2 cellular contexts compared by ENCODE assay signal in the genomic region with DNA sequence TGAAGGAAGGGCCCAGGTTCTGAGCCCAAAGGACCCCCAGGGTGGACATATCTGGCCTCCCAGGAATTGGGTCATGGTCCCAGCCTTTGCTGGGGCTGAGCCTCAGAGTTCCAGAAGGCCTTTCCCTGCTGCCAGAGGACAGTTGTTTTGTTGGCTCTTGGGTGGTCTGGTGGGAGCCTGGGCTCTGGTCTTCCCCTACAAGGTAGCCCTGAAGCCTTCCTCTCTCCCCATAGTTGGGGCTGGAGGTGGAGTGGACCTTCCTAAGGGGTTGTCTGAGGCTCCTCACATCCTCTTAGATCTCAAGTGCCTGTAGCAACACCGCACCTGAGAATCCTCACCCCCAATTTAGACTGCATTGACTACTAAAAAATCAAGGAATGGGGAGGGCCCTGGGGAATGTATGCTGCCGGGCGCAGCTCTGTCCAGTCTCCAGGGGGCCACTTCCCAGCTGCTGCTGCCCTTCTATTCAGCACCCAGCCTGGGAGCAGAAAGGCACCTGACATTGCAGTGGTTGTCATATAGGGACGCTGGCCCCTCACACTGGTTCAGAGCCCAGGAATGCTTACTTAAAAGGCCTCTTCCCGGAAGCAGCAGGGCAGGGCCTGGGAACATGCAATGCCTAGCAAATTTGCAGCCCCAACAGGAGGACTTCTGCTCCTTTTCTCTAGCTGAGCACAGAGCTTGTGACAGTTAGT.
TF ChIP-seq lines count a peak whose summit lies in the region.

No MANE protein-coding gene starts in this region.

TF ChIP-seq in IMR-90, 13 proteins besides CTCF, POLR2A, EP300 and RAD21:
- TF ChIP-seq MXI1 (IDR thresholded peaks at IDR 0.05; ENCODE audit: borderline replicate concordance, low read depth, low read length) (no peak), RCOR1 (IDR thresholded peaks at IDR 0.05; ENCODE audit: insufficient replicate concordance, low read length) (no peak), FOS (IDR thresholded peaks at IDR 0.05; ENCODE audit: low read depth, low read length) (no peak), CEBPB (IDR thresholded peaks at IDR 0.05; ENCODE audit: low read depth, low read length) (no peak), SMC3 (IDR thresholded peaks at IDR 0.05; ENCODE audit: low read depth, low read length) (no peak), RFX5 (IDR thresholded peaks at IDR 0.05; ENCODE audit: low read depth, low read length) (no peak), MAFK (IDR thresholded peaks at IDR 0.05; ENCODE audit: low read depth, low read length) (no peak)

TF ChIP-seq in H1, 55 proteins besides CTCF, POLR2A, EP300 and RAD21:
- TF ChIP-seq, protein P1, sequence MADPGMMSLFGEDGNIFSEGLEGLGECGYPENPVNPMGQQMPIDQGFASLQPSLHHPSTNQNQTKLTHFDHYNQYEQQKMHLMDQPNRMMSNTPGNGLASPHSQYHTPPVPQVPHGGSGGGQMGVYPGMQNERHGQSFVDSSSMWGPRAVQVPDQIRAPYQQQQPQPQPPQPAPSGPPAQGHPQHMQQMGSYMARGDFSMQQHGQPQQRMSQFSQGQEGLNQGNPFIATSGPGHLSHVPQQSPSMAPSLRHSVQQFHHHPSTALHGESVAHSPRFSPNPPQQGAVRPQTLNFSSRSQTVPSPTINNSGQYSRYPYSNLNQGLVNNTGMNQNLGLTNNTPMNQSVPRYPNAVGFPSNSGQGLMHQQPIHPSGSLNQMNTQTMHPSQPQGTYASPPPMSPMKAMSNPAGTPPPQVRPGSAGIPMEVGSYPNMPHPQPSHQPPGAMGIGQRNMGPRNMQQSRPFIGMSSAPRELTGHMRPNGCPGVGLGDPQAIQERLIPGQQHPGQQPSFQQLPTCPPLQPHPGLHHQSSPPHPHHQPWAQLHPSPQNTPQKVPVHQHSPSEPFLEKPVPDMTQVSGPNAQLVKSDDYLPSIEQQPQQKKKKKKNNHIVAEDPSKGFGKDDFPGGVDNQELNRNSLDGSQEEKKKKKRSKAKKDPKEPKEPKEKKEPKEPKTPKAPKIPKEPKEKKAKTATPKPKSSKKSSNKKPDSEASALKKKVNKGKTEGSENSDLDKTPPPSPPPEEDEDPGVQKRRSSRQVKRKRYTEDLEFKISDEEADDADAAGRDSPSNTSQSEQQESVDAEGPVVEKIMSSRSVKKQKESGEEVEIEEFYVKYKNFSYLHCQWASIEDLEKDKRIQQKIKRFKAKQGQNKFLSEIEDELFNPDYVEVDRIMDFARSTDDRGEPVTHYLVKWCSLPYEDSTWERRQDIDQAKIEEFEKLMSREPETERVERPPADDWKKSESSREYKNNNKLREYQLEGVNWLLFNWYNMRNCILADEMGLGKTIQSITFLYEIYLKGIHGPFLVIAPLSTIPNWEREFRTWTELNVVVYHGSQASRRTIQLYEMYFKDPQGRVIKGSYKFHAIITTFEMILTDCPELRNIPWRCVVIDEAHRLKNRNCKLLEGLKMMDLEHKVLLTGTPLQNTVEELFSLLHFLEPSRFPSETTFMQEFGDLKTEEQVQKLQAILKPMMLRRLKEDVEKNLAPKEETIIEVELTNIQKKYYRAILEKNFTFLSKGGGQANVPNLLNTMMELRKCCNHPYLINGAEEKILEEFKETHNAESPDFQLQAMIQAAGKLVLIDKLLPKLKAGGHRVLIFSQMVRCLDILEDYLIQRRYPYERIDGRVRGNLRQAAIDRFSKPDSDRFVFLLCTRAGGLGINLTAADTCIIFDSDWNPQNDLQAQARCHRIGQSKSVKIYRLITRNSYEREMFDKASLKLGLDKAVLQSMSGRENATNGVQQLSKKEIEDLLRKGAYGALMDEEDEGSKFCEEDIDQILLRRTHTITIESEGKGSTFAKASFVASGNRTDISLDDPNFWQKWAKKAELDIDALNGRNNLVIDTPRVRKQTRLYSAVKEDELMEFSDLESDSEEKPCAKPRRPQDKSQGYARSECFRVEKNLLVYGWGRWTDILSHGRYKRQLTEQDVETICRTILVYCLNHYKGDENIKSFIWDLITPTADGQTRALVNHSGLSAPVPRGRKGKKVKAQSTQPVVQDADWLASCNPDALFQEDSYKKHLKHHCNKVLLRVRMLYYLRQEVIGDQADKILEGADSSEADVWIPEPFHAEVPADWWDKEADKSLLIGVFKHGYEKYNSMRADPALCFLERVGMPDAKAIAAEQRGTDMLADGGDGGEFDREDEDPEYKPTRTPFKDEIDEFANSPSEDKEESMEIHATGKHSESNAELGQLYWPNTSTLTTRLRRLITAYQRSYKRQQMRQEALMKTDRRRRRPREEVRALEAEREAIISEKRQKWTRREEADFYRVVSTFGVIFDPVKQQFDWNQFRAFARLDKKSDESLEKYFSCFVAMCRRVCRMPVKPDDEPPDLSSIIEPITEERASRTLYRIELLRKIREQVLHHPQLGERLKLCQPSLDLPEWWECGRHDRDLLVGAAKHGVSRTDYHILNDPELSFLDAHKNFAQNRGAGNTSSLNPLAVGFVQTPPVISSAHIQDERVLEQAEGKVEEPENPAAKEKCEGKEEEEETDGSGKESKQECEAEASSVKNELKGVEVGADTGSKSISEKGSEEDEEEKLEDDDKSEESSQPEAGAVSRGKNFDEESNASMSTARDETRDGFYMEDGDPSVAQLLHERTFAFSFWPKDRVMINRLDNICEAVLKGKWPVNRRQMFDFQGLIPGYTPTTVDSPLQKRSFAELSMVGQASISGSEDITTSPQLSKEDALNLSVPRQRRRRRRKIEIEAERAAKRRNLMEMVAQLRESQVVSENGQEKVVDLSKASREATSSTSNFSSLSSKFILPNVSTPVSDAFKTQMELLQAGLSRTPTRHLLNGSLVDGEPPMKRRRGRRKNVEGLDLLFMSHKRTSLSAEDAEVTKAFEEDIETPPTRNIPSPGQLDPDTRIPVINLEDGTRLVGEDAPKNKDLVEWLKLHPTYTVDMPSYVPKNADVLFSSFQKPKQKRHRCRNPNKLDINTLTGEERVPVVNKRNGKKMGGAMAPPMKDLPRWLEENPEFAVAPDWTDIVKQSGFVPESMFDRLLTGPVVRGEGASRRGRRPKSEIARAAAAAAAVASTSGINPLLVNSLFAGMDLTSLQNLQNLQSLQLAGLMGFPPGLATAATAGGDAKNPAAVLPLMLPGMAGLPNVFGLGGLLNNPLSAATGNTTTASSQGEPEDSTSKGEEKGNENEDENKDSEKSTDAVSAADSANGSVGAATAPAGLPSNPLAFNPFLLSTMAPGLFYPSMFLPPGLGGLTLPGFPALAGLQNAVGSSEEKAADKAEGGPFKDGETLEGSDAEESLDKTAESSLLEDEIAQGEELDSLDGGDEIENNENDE (IDR thresholded peaks at IDR 0.05; ENCODE audit: insufficient replicate concordance, low read length), result no peak
- TF ChIP-seq CBX8 (IDR thresholded peaks at IDR 0.05; ENCODE audit: borderline replicate concordance, low read depth, low read length) (no peak), PHF8 (conservative IDR thresholded peaks at IDR 0.05; ENCODE audit: low read depth, low read length) (no peak), POLR2AphosphoS5 (IDR thresholded peaks at IDR 0.05; ENCODE audit: low read depth, low read length) (no peak), E2F6 (IDR thresholded peaks at IDR 0.05) (no peak), SIRT6 (IDR thresholded peaks at IDR 0.05; ENCODE audit: low read length) (no peak), CBX5 (IDR thresholded peaks at IDR 0.05; ENCODE audit: low read depth, low read length) (no peak), NRF1 (IDR thresholded peaks at IDR 0.05; ENCODE audit: low read depth, low read length) (no peak), TAF1 (IDR thresholded peaks at IDR 0.05; ENCODE audit: low read depth, low read length) (no peak), HDAC6 (IDR thresholded peaks at IDR 0.05; ENCODE audit: low read depth, low read length) (no peak), SRF (IDR thresholded peaks at IDR 0.05; ENCODE audit: low read depth, low read length) (no peak), EZH2 (IDR thresholded peaks at IDR 0.05; ENCODE audit: low read depth, low read length, severe bottlenecking) (no peak), KDM1A (IDR thresholded peaks at IDR 0.05; ENCODE audit: borderline replicate concordance, low read length) (no peak), JUN (IDR thresholded peaks at IDR 0.05; ENCODE audit: low read depth, low read length) (no peak)
